Comparison of ENCODE assay signal across 27 cellular contexts in the genomic region with DNA sequence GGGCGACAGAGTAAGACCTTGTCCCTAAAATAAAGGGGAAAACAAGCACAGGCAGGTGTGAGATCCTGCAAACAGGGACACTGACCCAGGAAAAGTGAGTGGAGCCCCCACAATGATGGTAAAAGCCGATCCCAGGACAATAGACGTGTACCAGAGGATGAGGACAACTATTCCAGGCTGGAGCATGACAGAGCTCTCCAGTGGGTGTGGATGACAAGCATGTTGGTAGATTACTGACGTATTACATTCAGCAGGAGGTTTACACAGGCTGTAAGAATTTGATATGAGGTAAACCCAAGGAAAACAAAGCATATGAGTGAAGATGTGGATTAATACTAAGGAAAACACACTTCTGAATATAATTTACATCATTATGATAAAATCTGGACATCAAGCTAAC. TPM values are rescaled to one million over a fixed set of nuclear protein-coding genes. Genes with fewer than 3 reads are reported as not detected.
"Had no signal": no experiment of that assay in that cellular context is flagged by ENCODE, and none has a peak within 500 bp of the region (broad histone marks: within the 10 kb centered on the region; RNA-seq: fewer than 3 reads in every experiment).

No MANE protein-coding gene starts in this region.

- H3K9me3 ChIP-seq: body of pancreas, esophagus squamous epithelium, left lung, right lobe of liver, transverse colon had no signal

- H3K4me1 ChIP-seq: foreskin keratinocyte, left lung, transverse colon had no signal

- DNase-seq: activated CD4-positive, alpha-beta T cell treated with anti-CD3 and anti-CD28 coated beads for 36 hours; activated CD4-positive, alpha-beta T cell treated with anti-CD3 and anti-CD28 coated beads, Interleukin-2, amount 50 U/mL, for 48 hours; activated CD8-positive, alpha-beta memory T cell treated with anti-CD3 and anti-CD28 coated beads, Interleukin-2, amount 50 U/mL, for 48 hours; activated naive CD4-positive, alpha-beta T cell treated with Interleukin-2 at 50 U/mL for 16 hours; activated naive CD8-positive, alpha-beta T cell treated with anti-CD3 and anti-CD28 coated beads for 36 hours; activated T-cell treated with anti-CD3 and anti-CD28 coated beads, Interleukin-2, amount 50 U/mL, for 4 hours; amniotic stem cell; caudate nucleus; dorsolateral prefrontal cortex; esophagus squamous epithelium; left lung; naive B cell; occipital lobe; right lobe of liver; small intestine; stimulated activated CD4-positive, alpha-beta T cell treated with anti-CD3 and anti-CD28 coated beads, Interleukin-2, amount 100 ng/mL, for 24 hours; stimulated activated naive B cell treated with anti-CD40 and anti-IgM and Interleukin-4, amounts not matched to agents 10 μg/mL and 1 μg/mL and 100 μg/mL, for 72 hours; T-helper 1 cell; transverse colon had no signal

- ATAC-seq: activated CD4-positive, alpha-beta T cell treated with anti-CD3 and anti-CD28 coated beads for 36 hours; activated T-cell treated with anti-CD3 and anti-CD28 coated beads, Interleukin-2, amount 50 U/mL, for 4 hours; body of pancreas; foreskin keratinocyte; left lung; stimulated activated naive B cell treated with anti-CD40 and anti-IgM and Interleukin-4, amounts not matched to agents 10 μg/mL and 1 μg/mL and 100 μg/mL, for 72 hours had no signal

- H3K27ac ChIP-seq: body of pancreas, dorsolateral prefrontal cortex, esophagus squamous epithelium, foreskin keratinocyte, left lung, transverse colon had no signal

- H3K4me3 ChIP-seq: body of pancreas, dorsolateral prefrontal cortex, esophagus squamous epithelium, left lung, lung, right lobe of liver, transverse colon had no signal

- H3K36me3 ChIP-seq: esophagus squamous epithelium, left lung, right lobe of liver, transverse colon had no signal

- H3K27me3 ChIP-seq: body of pancreas, dorsolateral prefrontal cortex, esophagus squamous epithelium, foreskin keratinocyte, left lung, right lobe of liver, transverse colon had no signal

RNA-seq across cellular contexts. Expression of gene KPNA7, which starts 36.2 kb away (rescaled TPM):
- total RNA-seq: activated CD4-positive, alpha-beta T cell treated with anti-CD3 and anti-CD28 coated beads for 36 hours; activated CD8-positive, alpha-beta memory T cell treated with anti-CD3 and anti-CD28 coated beads for 36 hours; activated naive CD8-positive, alpha-beta T cell treated with anti-CD3 and anti-CD28 coated beads for 36 hours; activated T-cell treated with anti-CD3 and anti-CD28 coated beads, Interleukin-2, amount 50 U/mL, for 4 hours; foreskin keratinocyte; glomerular endothelial cell; mesenteric fat pad; neural crest cell; occipital lobe; temporal lobe had no signal
